ENCODE assay signal across 27 cellular contexts in genomic region chr20:31856516-31856915, GRCh38. TPM values are rescaled to one million over a fixed set of nuclear protein-coding genes. Genes with fewer than 3 reads are reported as not detected.
"Had no signal": no experiment of that assay in that cellular context is flagged by ENCODE, and none has a peak within 500 bp of the region (broad histone marks: within the 10 kb centered on the region; RNA-seq: fewer than 3 reads in every experiment).

No MANE protein-coding gene starts in this region.

- H3K9ac ChIP-seq: KMS-11 had no signal

- H3K4me3 Mint-ChIP-seq: activated CD8-positive, alpha-beta T cell treated with anti-CD3 and anti-CD28 coated beads, Interleukin-2, amount 10 ng/mL, durations not matched to agents 7 days and 5 days; activated naive CD8-positive, alpha-beta T cell treated with anti-CD3 and anti-CD28 coated beads, Interleukin-2, amount 10 ng/mL, durations not matched to agents 7 days and 5 days; T-helper 1 cell treated with Interleukin-12 subunit alpha and Interleukin-12 subunit beta and Interleukin-4 antibody, amounts not matched to agents 30 μg/mL and 1 μg/mL, for 36 hours had no signal

- H3K36me3 ChIP-seq: adrenal gland, breast epithelium had no signal

- H3K27ac Mint-ChIP-seq: activated CD8-positive, alpha-beta T cell treated with anti-CD3 and anti-CD28 coated beads, Interleukin-2, amount 10 ng/mL, durations not matched to agents 7 days and 5 days; activated naive CD8-positive, alpha-beta T cell treated with anti-CD3 and anti-CD28 coated beads, Interleukin-2, amount 10 ng/mL, durations not matched to agents 7 days and 5 days; T-helper 1 cell treated with Interleukin-12 subunit alpha and Interleukin-12 subunit beta and Interleukin-4 antibody, amounts not matched to agents 30 μg/mL and 1 μg/mL, for 36 hours had no signal

- ATAC-seq: activated CD8-positive, alpha-beta T cell treated with anti-CD3 and anti-CD28 coated beads, Interleukin-2, amount 10 ng/mL, durations not matched to agents 7 days and 5 days; Right ventricle myocardium inferior had no signal

- H3K9me3 Mint-ChIP-seq: activated naive CD8-positive, alpha-beta T cell treated with anti-CD3 and anti-CD28 coated beads, Interleukin-2, amount 10 ng/mL, durations not matched to agents 7 days and 5 days; T-helper 1 cell treated with Interleukin-12 subunit alpha and Interleukin-12 subunit beta and Interleukin-4 antibody, amounts not matched to agents 30 μg/mL and 1 μg/mL, for 36 hours had no signal

- H3K4me2 ChIP-seq: KMS-11, PC-9 had no signal

- DNase-seq: activated CD4-positive, alpha-beta T cell treated with anti-CD3 and anti-CD28 coated beads for 48 hours; activated CD4-positive, alpha-beta T cell treated with anti-CD3 and anti-CD28 coated beads, Interleukin-2, amount 50 U/mL, for 4 hours; activated CD4-positive, CD25-positive, alpha-beta regulatory T cell treated with anti-CD3 and anti-CD28 coated beads, Interleukin-2, amount 50 U/mL, for 72 hours; activated CD8-positive, alpha-beta memory T cell treated with anti-CD3 and anti-CD28 coated beads, Interleukin-2, amount 50 U/mL, for 48 hours; activated CD8-positive, alpha-beta T cell treated with anti-CD3 and anti-CD28 coated beads, Interleukin-2, amount 10 ng/mL, durations not matched to agents 7 days and 5 days; activated naive CD4-positive, alpha-beta T cell treated with anti-CD3 and anti-CD28 coated beads, Interleukin-2, amount 50 U/mL, for 16 hours; activated naive CD8-positive, alpha-beta T cell treated with anti-CD3 and anti-CD28 coated beads, Interleukin-2, amount 10 ng/mL, durations not matched to agents 7 days and 5 days; activated T-cell treated with anti-CD3 and anti-CD28 coated beads, Interleukin-2, amount 50 U/mL, for 1 hour; adrenal gland; anterior cingulate cortex; central memory CD4-positive, alpha-beta T cell; MV-4-11; NCI-H1105; NCI-H1436; NCI-H1694 treated with DMSO at 0.1 percent for 48 hours; NCI-H2029 treated with DMSO at 0.1 percent for 48 hours; NCI-H345; NCI-H510A treated with DMSO at 0.1 percent for 48 hours; NCI-H69; PC-9 had no signal

- H3K4me3 ChIP-seq: adrenal gland, breast epithelium, PC-9 had no signal

- H3K9me3 ChIP-seq: adrenal gland, breast epithelium had no signal

- H3K4me1 ChIP-seq: breast epithelium had no signal

- H3K27ac ChIP-seq: adrenal gland, breast epithelium, KMS-11, PC-9 had no signal

- H3K36me3 Mint-ChIP-seq: activated naive CD8-positive, alpha-beta T cell treated with anti-CD3 and anti-CD28 coated beads, Interleukin-2, amount 10 ng/mL, durations not matched to agents 7 days and 5 days had no signal

- H3K27me3 ChIP-seq: adrenal gland had no signal

RNA-seq across cellular contexts. Expression of gene FOXS1, which starts 11.1 kb away (rescaled TPM):
- total RNA-seq: activated CD8-positive, alpha-beta T cell treated with anti-CD3 and anti-CD28 coated beads, Interleukin-2, amount 10 ng/mL, durations not matched to agents 7 days and 5 days; activated naive CD8-positive, alpha-beta T cell treated with anti-CD3 and anti-CD28 coated beads, Interleukin-2, amount 10 ng/mL, durations not matched to agents 7 days and 5 days; MCF 10A; PC-9; SK-MEL-5 had no signal

RNA-seq across cellular contexts. Expression of gene DUSP15, which starts 13.8 kb away (rescaled TPM):
- total RNA-seq: activated CD8-positive, alpha-beta T cell treated with anti-CD3 and anti-CD28 coated beads, Interleukin-2, amount 10 ng/mL, durations not matched to agents 7 days and 5 days; activated naive CD8-positive, alpha-beta T cell treated with anti-CD3 and anti-CD28 coated beads, Interleukin-2, amount 10 ng/mL, durations not matched to agents 7 days and 5 days; MCF 10A; PC-9; RPMI7951 had no signal

RNA-seq across cellular contexts. Expression of gene TTLL9, which starts 13.9 kb away (rescaled TPM):
- total RNA-seq: activated CD8-positive, alpha-beta T cell treated with anti-CD3 and anti-CD28 coated beads, Interleukin-2, amount 10 ng/mL, durations not matched to agents 7 days and 5 days; activated naive CD8-positive, alpha-beta T cell treated with anti-CD3 and anti-CD28 coated beads, Interleukin-2, amount 10 ng/mL, durations not matched to agents 7 days and 5 days; Right ventricle myocardium inferior; RPMI7951; SK-MEL-5 had no signal

RNA-seq across cellular contexts. Expression of gene MYLK2, which starts 37.4 kb away (rescaled TPM):
- total RNA-seq: breast epithelium, SK-MEL-5 had no signal
